Comparison of ENCODE assay signal across 12 cellular contexts in genomic region chr12:127363392-127363791, GRCh38.
DNase-seq lines count a peak whose midpoint lies in the region; TF ChIP-seq lines count a peak whose summit lies in the region.
"Had no signal": no experiment of that assay in that cellular context is flagged by ENCODE, and none has a peak within 500 bp of the region (broad histone marks: within the 10 kb centered on the region; RNA-seq: fewer than 3 reads in every experiment).

No MANE protein-coding gene starts in this region.

- no peak overlapping the region for H3K4me3 ChIP-seq in AG04450 (ENCODE audit: low read depth, low read length)
- no peak overlapping the region for H3K4me3 ChIP-seq in H7 (ENCODE audit: insufficient read depth, low read depth, low read length)
- H3K4me3 ChIP-seq in OCI-LY7 (ENCODE audit: low read depth, low read length, poor library complexity, severe bottlenecking) = no peak overlapping the region
- no peak overlapping the region for H3K4me3 ChIP-seq in foreskin fibroblast (ENCODE audit: low read depth in 1 of 2, low read length in 2 of 2)
- H3K4me3 ChIP-seq in colonic mucosa = no peak overlapping the region
- H3K4me3 ChIP-seq: body of pancreas, right lobe of liver had no signal

- no peak overlapping the region for H3K9ac ChIP-seq in colonic mucosa (ENCODE audit: low read depth in 2 of 2, low read length in 2 of 2)

- intact Hi-C loops in OCI-LY7 (cut with micrococcal nuclease; ENCODE audit: unreplicated experiment) = no loop called here
- intact Hi-C loops in colonic mucosa (cut with DNase I) = no loop called here

- H3K27me3 ChIP-seq in AG04450 (ENCODE audit: control insufficient read depth, insufficient read depth, low read length) (no peaks in the 10 kb centered on the region), H7 (ENCODE audit: control insufficient read depth, insufficient read depth, low read length) (no peaks in the 10 kb centered on the region), colonic mucosa (no peaks in the 10 kb centered on the region)
- H3K27me3 ChIP-seq: body of pancreas, right lobe of liver had no signal

- DNase-seq in AG04450 (ENCODE audit: low read depth, low spot score) (no peak), H7 (peak; percentile 60), OCI-LY7 (ENCODE audit: low spot score) (no peak), foreskin fibroblast (peak in 1 of 2 donors; percentile 56), NCI-H2171 (lab: John Stamatoyannopoulos, UW) (no peak), SIG-M5 treated with dmso at 0.1 percent for 504 hours (lab: John Stamatoyannopoulos, UW; ENCODE audit: unreplicated experiment) (no peak), HPDE6-E6E7 (ENCODE audit: extremely low spot score) (no peak), colonic mucosa (no peak)
- DNase-seq: body of pancreas, Caco-2, NCI-H187 treated with DMSO at 0.1 percent for 48 hours, right lobe of liver had no signal

- H3K36me3 ChIP-seq in H7 (replicated peaks; ENCODE audit: control insufficient read depth, insufficient read depth, low read length) (no peaks in the 10 kb centered on the region), OCI-LY7 (ENCODE audit: insufficient read depth, low read length) (no peaks in the 10 kb centered on the region), colonic mucosa (no peaks in the 10 kb centered on the region)
- H3K36me3 ChIP-seq: right lobe of liver had no signal

- BruUV-seq in OCI-LY7 (replicated peaks; lab: Mats Ljungman, UMichigan) = no TSS peak

- no peak overlapping the region for H2AFZ ChIP-seq in OCI-LY7 (ENCODE audit: low read length)

- POLR2A ChIA-PET in AG04450 (lab: Yijun Ruan, JAX) (no interaction called here), OCI-LY7 (lab: Charles Lee) (interaction anchor here (0.5 to 0.6 kb wide), 3 partner anchors 13 to 1388 kb away, joined by 3 to 5 read pairs (median 3); no protein-coding TSS in a partner anchor)

- TF ChIP-seq CTCF in AG04450 (IDR thresholded peaks at IDR 0.05; ENCODE audit: low read depth, low read length) (0 out of 2 replicates have a peak, but pooled peaks have one; percentile 12), OCI-LY7 (conservative IDR thresholded peaks at IDR 0.05; ENCODE audit: low read length) (peak; percentile 52), foreskin fibroblast (IDR thresholded peaks at IDR 0.05; ENCODE audit: low read depth, low read length) (peak; percentile 31), colonic mucosa (IDR thresholded peaks at IDR 0.05) (no peak)

- H3K9me2 ChIP-seq in OCI-LY7 (ENCODE audit: insufficient read depth, low read length) = no peaks in the 10 kb centered on the region

- H3K27ac ChIP-seq in AG04450 (ENCODE audit: low read depth, low read length) (no peak overlapping the region), OCI-LY7 (ENCODE audit: low read depth, low read length, poor library complexity, severe bottlenecking) (no peak overlapping the region), colonic mucosa (no peak overlapping the region)
- H3K27ac ChIP-seq: body of pancreas, right lobe of liver had no signal

- no peaks in the 10 kb centered on the region for H3K4me1 ChIP-seq in OCI-LY7 (ENCODE audit: insufficient read depth, low read length, poor library complexity, severe bottlenecking)
- no peaks in the 10 kb centered on the region for H3K4me1 ChIP-seq in colonic mucosa
- H3K4me1 ChIP-seq: body of pancreas, Caco-2, right lobe of liver had no signal

- CTCF ChIA-PET in AG04450 (lab: Charles Lee) = interaction anchor here (0.6 to 1.8 kb wide), 4 partner anchors 18 to 1516 kb away, joined by 3 to 7 read pairs (median 5); no protein-coding TSS in a partner anchor
- CTCF ChIA-PET in OCI-LY7 (lab: Charles Lee; ENCODE audit: unreplicated experiment) = no interaction called here

- H3K4me2 ChIP-seq in OCI-LY7 (ENCODE audit: low read length) = no peak overlapping the region

- no peaks in the 10 kb centered on the region for H4K20me1 ChIP-seq in OCI-LY7 (ENCODE audit: insufficient read depth, low read length)

- H3K9me3 ChIP-seq in AG04450 (ENCODE audit: control insufficient read depth, insufficient read depth, low read length) = no peaks in the 10 kb centered on the region
- no peaks in the 10 kb centered on the region for H3K9me3 ChIP-seq in OCI-LY7 (ENCODE audit: low read length)
- no peaks in the 10 kb centered on the region for H3K9me3 ChIP-seq in colonic mucosa
- H3K9me3 ChIP-seq: body of pancreas, Caco-2, right lobe of liver had no signal

- no peaks in the 10 kb centered on the region for H3K79me2 ChIP-seq in OCI-LY7 (ENCODE audit: insufficient read depth, low read depth, low read length)
